ENCODE assay signal across 3 cellular contexts in genomic region chr4:159024828-159025227, GRCh38.
A peak's percentile ranks its signal among the peaks of the same experiment; 100 is the strongest.
TF ChIP-seq lines count a peak whose summit lies in the region.

No MANE protein-coding gene starts in this region.

TF ChIP-seq in GM23338, 12 proteins besides CTCF, POLR2A, EP300 and RAD21:
- TF ChIP-seq EZH2phosphoT487 (IDR thresholded peaks at IDR 0.05; ENCODE audit: unreplicated experiment) (no peak), CREB1 (CRISPR knock-in tag; IDR thresholded peaks at IDR 0.05; ENCODE audit: low read depth) (no peak), NANOG (IDR thresholded peaks at IDR 0.05; ENCODE audit: borderline replicate concordance) (no peak), REST (IDR thresholded peaks at IDR 0.05; ENCODE audit: unreplicated experiment) (no peak), EZH2 (IDR thresholded peaks at IDR 0.05; ENCODE audit: low read depth, unreplicated experiment) (no peak), ZNF114 (CRISPR knock-in tag; IDR thresholded peaks at IDR 0.05) (no peak)
TF ChIP-seq in GM23338: peak in this region for 0.

TF ChIP-seq in H1, 55 proteins besides CTCF, POLR2A, EP300 and RAD21:
- TF ChIP-seq KDM1A (IDR thresholded peaks at IDR 0.05; ENCODE audit: borderline replicate concordance, low read length) (peak; percentile 45; the same call in 1 of the 2 replicates), ATF3 (IDR thresholded peaks at IDR 0.05; ENCODE audit: insufficient read depth, low read depth, low read length) (no peak)

TF ChIP-seq in neural cell, 6 proteins besides CTCF, POLR2A, EP300 and RAD21:
- no peak for TF ChIP-seq POLR2AphosphoS5 (IDR thresholded peaks at IDR 0.05)
- TF ChIP-seq TAF1 (IDR thresholded peaks at IDR 0.05; ENCODE audit: low read depth) = no peak
- TF ChIP-seq MXI1 (conservative IDR thresholded peaks at IDR 0.05; ENCODE audit: poor library complexity, severe bottlenecking) = no peak
- no peak for TF ChIP-seq EZH2 (IDR thresholded peaks at IDR 0.05; ENCODE audit: borderline replicate concordance, insufficient read depth, low read length, poor library complexity, severe bottlenecking)
- no peak for TF ChIP-seq REST (IDR thresholded peaks at IDR 0.05; ENCODE audit: borderline replicate concordance)
- TF ChIP-seq SMC3 (conservative IDR thresholded peaks at IDR 0.05; ENCODE audit: poor library complexity) = no peak
